25 cellular contexts compared by ENCODE assay signal in the genomic region with DNA sequence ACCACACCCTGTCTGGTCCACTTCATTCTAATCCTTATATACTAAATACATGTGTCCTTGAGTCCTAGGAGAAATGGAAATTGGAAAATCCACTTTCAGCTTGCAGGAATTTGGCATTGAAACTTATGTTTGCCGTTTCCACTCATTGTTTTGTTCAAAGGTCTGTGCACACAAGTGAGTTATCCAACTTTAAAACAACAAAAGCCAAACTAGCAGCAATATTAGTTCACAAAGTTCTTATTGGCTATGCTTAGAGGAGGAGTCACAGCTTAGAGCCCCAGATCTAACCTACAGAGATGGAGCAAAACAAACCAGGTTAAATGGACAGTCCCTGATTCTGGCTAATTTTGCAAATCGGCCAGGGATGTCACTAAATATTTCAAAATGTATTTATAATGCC. TPM values are rescaled to one million over a fixed set of nuclear protein-coding genes. Genes with fewer than 3 reads are reported as not detected.
DNase-seq lines count a peak whose midpoint lies in the region; ATAC-seq, FAIRE-seq and TF ChIP-seq lines count a peak whose summit lies in the region.
"Had no signal": no experiment of that assay in that cellular context is flagged by ENCODE, and none has a peak within 500 bp of the region (broad histone marks: within the 10 kb centered on the region; RNA-seq: fewer than 3 reads in every experiment).

No MANE protein-coding gene starts in this region.

- no peak for FAIRE-seq in HepG2 (lab: Jason Lieb, UNC)
- FAIRE-seq: A549, GM12878, HTR-8/SVneo had no signal

- H2AFZ ChIP-seq in HepG2 (ENCODE audit: low read length): no peak overlapping the region

- H3K4me2 ChIP-seq in HepG2 (ENCODE audit: low read depth, low read length): no peak overlapping the region
- H3K4me2 ChIP-seq: A549 had no signal

- H3K4me1 Mint-ChIP-seq in activated T-cell treated with anti-CD3 and anti-CD28 coated beads, Interleukin-2, amount 50 U/mL, for 24 hours (ENCODE audit: low read depth): peaks cover 3% of the 10 kb centered on the region
- H3K4me1 Mint-ChIP-seq in activated T-cell treated with anti-CD3 and anti-CD28 coated beads, Interleukin-2, amount 50 U/mL, for 4 hours (ENCODE audit: low read depth): peaks cover 5% of the 10 kb centered on the region
- peaks cover 21% of the 10 kb centered on the region for H3K4me1 Mint-ChIP-seq in CD4-positive, alpha-beta T cell (ENCODE audit: low read depth)
- H3K4me1 Mint-ChIP-seq in endodermal cell: peaks cover 11% of the 10 kb centered on the region
- H3K4me1 Mint-ChIP-seq: IgD-negative memory B cell had no signal

- in situ Hi-C loops in HepG2 (cut with HindIII; ENCODE audit: extremely low pct_ligation_motif_present, low pct_unique_long_range_greater_than_20kb): no loop called here

- no peaks in the 10 kb centered on the region for H4K20me1 ChIP-seq in HepG2 (ENCODE audit: insufficient read depth, low read length)

- H3K36me3 Mint-ChIP-seq in activated T-cell treated with anti-CD3 and anti-CD28 coated beads, Interleukin-2, amount 50 U/mL, for 24 hours (ENCODE audit: low read depth): peaks cover 92% of the 10 kb centered on the region
- peaks cover 22% of the 10 kb centered on the region for H3K36me3 Mint-ChIP-seq in activated T-cell treated with anti-CD3 and anti-CD28 coated beads, Interleukin-2, amount 50 U/mL, for 4 hours (ENCODE audit: insufficient read depth)
- peaks cover 98% of the 10 kb centered on the region for H3K36me3 Mint-ChIP-seq in CD4-positive, alpha-beta T cell (ENCODE audit: low read depth)
- H3K36me3 Mint-ChIP-seq in endodermal cell (ENCODE audit: low read depth): peaks cover 9% of the 10 kb centered on the region
- H3K36me3 Mint-ChIP-seq: IgD-negative memory B cell had no signal

- H3K4me1 ChIP-seq in endodermal cell (ENCODE audit: control insufficient read depth, insufficient read depth, low read length): no peaks in the 10 kb centered on the region
- no peaks in the 10 kb centered on the region for H3K4me1 ChIP-seq in HepG2 (ENCODE audit: insufficient read depth, low read length)
- H3K4me1 ChIP-seq: A549 had no signal

- no peak for ATAC-seq in activated T-cell treated with anti-CD3 and anti-CD28 coated beads, Interleukin-2, amount 50 U/mL, for 4 hours
- ATAC-seq in CD4-positive, alpha-beta T cell (ENCODE audit: poor library complexity): no peak
- peak; percentile 28; the same call in 2 of the 3 replicates for ATAC-seq in HepG2
- ATAC-seq in GM19463 (IDR thresholded peaks at IDR 0.05; ENCODE audit: unreplicated experiment): no peak
- ATAC-seq: A549, GM12878, HCT116 had no signal

- no peak for TF ChIP-seq CTCF in CD4-positive, alpha-beta T cell (IDR thresholded peaks at IDR 0.05)
- TF ChIP-seq CTCF in endodermal cell (conservative IDR thresholded peaks at IDR 0.05): no peak
- TF ChIP-seq CTCF in HepG2 (CRISPR knock-in tag; IDR thresholded peaks at IDR 0.05): no peak

- no peak overlapping the region for H3K27ac ChIP-seq in CD4-positive, alpha-beta T cell (ENCODE audit: low read depth, low read length)
- no peak overlapping the region for H3K27ac ChIP-seq in endodermal cell (ENCODE audit: low read depth, low read length)
- H3K27ac ChIP-seq in HepG2 (ENCODE audit: extremely low read length, insufficient read depth, low read length): no peak overlapping the region
- H3K27ac ChIP-seq: 22Rv1, A549, C4-2B, HL-60 had no signal

- TF ChIP-seq POLR2A in HepG2 (IDR thresholded peaks at IDR 0.05; ENCODE audit: insufficient read depth in 1 of 2, low read depth in 2 of 2, low read length in 2 of 2): no peak

- no peaks in the 10 kb centered on the region for H3K27me3 ChIP-seq in CD4-positive, alpha-beta T cell (ENCODE audit: control insufficient read depth, insufficient read depth, low read length)
- peaks cover 11% of the 10 kb centered on the region for H3K27me3 ChIP-seq in endodermal cell (ENCODE audit: control insufficient read depth, insufficient read depth, low read length, poor library complexity, severe bottlenecking)
- no peaks in the 10 kb centered on the region for H3K27me3 ChIP-seq in HepG2 (ENCODE audit: control insufficient read depth in 1 of 2, insufficient read depth in 2 of 2, low read length in 2 of 2)

- no peak overlapping the region for H3K4me3 ChIP-seq in endodermal cell (ENCODE audit: low read length)
- no peak overlapping the region for H3K4me3 ChIP-seq in HepG2 (replicated peaks in 1 of 3; ENCODE audit: insufficient read depth in 1 of 3, low read depth in 2 of 3, low read length in 3 of 3)
- H3K4me3 ChIP-seq: A549, GM12878 had no signal

- DNase-seq in activated T-cell treated with anti-CD3 and anti-CD28 coated beads, Interleukin-2, amount 50 U/mL, for 24 hours: no peak
- no peak for DNase-seq in activated T-cell treated with anti-CD3 and anti-CD28 coated beads, Interleukin-2, amount 50 U/mL, for 4 hours
- no peak for DNase-seq in CD4-positive, alpha-beta T cell
- peak; percentile 5 for DNase-seq in endodermal cell
- DNase-seq in HepG2 (ENCODE audit: low spot score): peak; percentile 14
- no peak for DNase-seq in HT-29 (ENCODE audit: low spot score)
- DNase-seq: AML-193; CD8-positive, alpha-beta memory T cell; COR-L47; DMS 273 treated with DMSO at 0.1 percent for 48 hours; DMS53; DND-41; EL; GOT3; H7; HFFc6 had no signal

- peak overlapping the region; percentile 22 for H3K27ac Mint-ChIP-seq in activated T-cell treated with anti-CD3 and anti-CD28 coated beads, Interleukin-2, amount 50 U/mL, for 24 hours
- peak overlapping the region; percentile 55 for H3K27ac Mint-ChIP-seq in CD4-positive, alpha-beta T cell
- no peak overlapping the region for H3K27ac Mint-ChIP-seq in endodermal cell
- H3K27ac Mint-ChIP-seq: HFFc6, IgD-negative memory B cell had no signal

- POLR2A ChIA-PET in CD4-positive, alpha-beta T cell (lab: Charles Lee): no interaction called here
- POLR2A ChIA-PET in HepG2 (lab: Yijun Ruan, JAX): no interaction called here

- intact Hi-C loops in CD4-positive, alpha-beta T cell (cut with DNase I, micrococcal nuclease): no loop called here
- intact Hi-C loops in HepG2 (cut with micrococcal nuclease; ENCODE audit: unreplicated experiment): no loop called here

- no peaks in the 10 kb centered on the region for H3K27me3 Mint-ChIP-seq in activated T-cell treated with anti-CD3 and anti-CD28 coated beads, Interleukin-2, amount 50 U/mL, for 24 hours
- H3K27me3 Mint-ChIP-seq in activated T-cell treated with anti-CD3 and anti-CD28 coated beads, Interleukin-2, amount 50 U/mL, for 4 hours (ENCODE audit: low read depth): no peaks in the 10 kb centered on the region
- H3K27me3 Mint-ChIP-seq in CD4-positive, alpha-beta T cell: no peaks in the 10 kb centered on the region
- H3K27me3 Mint-ChIP-seq in endodermal cell (ENCODE audit: insufficient read depth): peaks cover 9% of the 10 kb centered on the region
- H3K27me3 Mint-ChIP-seq: CD8-positive, alpha-beta memory T cell; IgD-negative memory B cell had no signal

- WGBS in endodermal cell (ENCODE audit: insufficient coverage in 1 of 2, insufficient read length in 1 of 2), 2 experiments: 98% methylated on average over 2 of the region's 2 CpGs; no CpG with 5 or more reads in 1 of the 2 experiments
- WGBS in HepG2 (ENCODE audit: low lambda C conversion rate): 86% methylated on average over 2 of the region's 2 CpGs

- H3K9me3 ChIP-seq in CD4-positive, alpha-beta T cell (ENCODE audit: control insufficient read depth, low read length): no peaks in the 10 kb centered on the region
- H3K9me3 ChIP-seq in endodermal cell (ENCODE audit: control insufficient read depth, low read length) (no peaks in the 10 kb centered on the region), HepG2 (ENCODE audit: low read length) (no peaks in the 10 kb centered on the region)
- H3K9me3 ChIP-seq: A549 had no signal

- CTCF ChIA-PET in CD4-positive, alpha-beta T cell (lab: Charles Lee): interaction anchor here (0.5 to 1.5 kb wide), 3 partner anchors 21 to 320 kb away, joined by 3 read pairs; no protein-coding TSS in a partner anchor
- CTCF ChIA-PET in HepG2 (lab: Yijun Ruan, JAX; ENCODE audit: low intra/inter-chr PET ratio, low total read pairs): no interaction called here

- H3K9ac ChIP-seq in endodermal cell (ENCODE audit: extremely low read depth, low read length, poor library complexity, severe bottlenecking) (no peak overlapping the region), HepG2 (ENCODE audit: insufficient read depth, low read depth, low read length) (no peak overlapping the region)

- H3K79me2 ChIP-seq in HepG2 (ENCODE audit: insufficient read depth, low read length): no peaks in the 10 kb centered on the region

- H3K4me3 Mint-ChIP-seq in activated T-cell treated with anti-CD3 and anti-CD28 coated beads, Interleukin-2, amount 50 U/mL, for 24 hours: no peak overlapping the region
- H3K4me3 Mint-ChIP-seq in activated T-cell treated with anti-CD3 and anti-CD28 coated beads, Interleukin-2, amount 50 U/mL, for 4 hours: no peak overlapping the region
- H3K4me3 Mint-ChIP-seq in CD4-positive, alpha-beta T cell: no peak overlapping the region
- no peak overlapping the region for H3K4me3 Mint-ChIP-seq in endodermal cell
- H3K4me3 Mint-ChIP-seq: CD8-positive, alpha-beta memory T cell; HFFc6; IgD-negative memory B cell had no signal

- TF ChIP-seq RAD21 in HepG2 (CRISPR knock-in tag; IDR thresholded peaks at IDR 0.05): no peak

- H3K36me3 ChIP-seq in endodermal cell (ENCODE audit: control insufficient read depth, insufficient read depth, low read length) (peaks cover 5% of the 10 kb centered on the region), HepG2 (replicated peaks in 1 of 2; ENCODE audit: control insufficient read depth in 1 of 2, insufficient read depth in 2 of 2, low read length in 2 of 2) (peaks cover 25 to 70% of the 10 kb centered on the region in 2 experiments)

- H3K9me3 Mint-ChIP-seq in activated T-cell treated with anti-CD3 and anti-CD28 coated beads, Interleukin-2, amount 50 U/mL, for 24 hours: no peaks in the 10 kb centered on the region
- no peaks in the 10 kb centered on the region for H3K9me3 Mint-ChIP-seq in activated T-cell treated with anti-CD3 and anti-CD28 coated beads, Interleukin-2, amount 50 U/mL, for 4 hours
- no peaks in the 10 kb centered on the region for H3K9me3 Mint-ChIP-seq in CD4-positive, alpha-beta T cell
- no peaks in the 10 kb centered on the region for H3K9me3 Mint-ChIP-seq in endodermal cell
- H3K9me3 Mint-ChIP-seq: CD8-positive, alpha-beta memory T cell; HFFc6; IgD-negative memory B cell had no signal

- TF ChIP-seq EP300 in HepG2 (IDR thresholded peaks at IDR 0.05; ENCODE audit: low read depth in 2 of 2, low read length in 2 of 2) (no peak), HepG2 (CRISPR knock-in tag; IDR thresholded peaks at IDR 0.05; ENCODE audit: borderline replicate concordance) (no peak)

- no TSS peak for BruUV-seq in HepG2 (replicated peaks; lab: Mats Ljungman, UMichigan)

RNA-seq across cellular contexts. Expression of a gene that starts 44.6 kb away (rescaled TPM):
- under 1 TPM; 0.20 to 0.45 (median 0.33) TPM for total RNA-seq in activated T-cell treated with anti-CD3 and anti-CD28 coated beads, Interleukin-2, amount 50 U/mL, for 4 hours
- under 1 TPM; 0.36 to 0.50 TPM for total RNA-seq in CD4-positive, alpha-beta T cell
- total RNA-seq in endodermal cell (1 to 10 TPM; 1.5 to 2.2 TPM), HepG2 (2016; rRNA removed; fragmentation: Illumina TruSeq; extraction: Trizol) (not detected in 2 replicates)
- polyA plus RNA-seq in endodermal cell (2013, experiment 1 of 2): 4.6 TPM
- polyA plus RNA-seq in endodermal cell (2013, experiment 2 of 2): 3.9 TPM
- total RNA-seq in HepG2 (2016; cell fraction: cytosol; rRNA removed; fragmentation: Illumina TruSeq; extraction: Trizol; ENCODE audit: low read depth): not detected in 2 replicates
- not detected in 2 replicates for total RNA-seq in HepG2 (2016; cell fraction: insoluble cytoplasmic fraction; rRNA removed; fragmentation: Illumina TruSeq; extraction: Trizol)
- not detected in 2 replicates for total RNA-seq in HepG2 (2016; cell fraction: membrane; rRNA removed; fragmentation: Illumina TruSeq; extraction: Trizol)
- total RNA-seq in HepG2 (2016; cell fraction: nucleus; rRNA removed; fragmentation: Illumina TruSeq; extraction: Trizol): not detected in 2 replicates
- not detected in 2 replicates for polyA plus RNA-seq in HepG2 (2011; rRNA removed)
- polyA plus RNA-seq in HepG2 (2011; cell fraction: cytosol; rRNA removed): not detected in 2 replicates
- 0.03 TPM in 2 replicates for polyA plus RNA-seq in HepG2 (2011; cell fraction: nucleus; rRNA removed)
- not detected in 2 replicates for polyA plus RNA-seq in HepG2 (2012)
- not detected in 2 replicates for polyA plus RNA-seq in HepG2 (2016; cell fraction: cytosol; fragmentation: Illumina TruSeq; extraction: Trizol; ENCODE audit: low read depth)
- polyA plus RNA-seq in HepG2 (2016; cell fraction: insoluble cytoplasmic fraction; fragmentation: Illumina TruSeq; extraction: Trizol; ENCODE audit: low read depth): not detected in 2 replicates
- not detected in 2 replicates for polyA plus RNA-seq in HepG2 (2016; cell fraction: membrane; fragmentation: Illumina TruSeq; extraction: Trizol; ENCODE audit: low read depth)
- not detected in 2 replicates for polyA plus RNA-seq in HepG2 (2016; cell fraction: nucleus; fragmentation: Illumina TruSeq; extraction: Trizol; ENCODE audit: insufficient read depth, low read depth)
- polyA minus RNA-seq in HepG2 (2011; rRNA and poly(A)+ RNA removed; ENCODE audit: low replicate concordance): 0.75 TPM in 1 of 2 replicates, not detected in the other
- not detected in 2 replicates for polyA minus RNA-seq in HepG2 (2011; cell fraction: cytosol; rRNA and poly(A)+ RNA removed)
- not detected in 2 replicates for polyA minus RNA-seq in HepG2 (2011; cell fraction: nucleus; rRNA and poly(A)+ RNA removed)
- 13.9 and 18.1 TPM in 2 replicates for total RNA-seq in HT-29 (2014; rRNA removed; shearing (Covaris generic))

Comparison
In these comparisons a context has a peak if more than half of its experiments do, and no peak if none do; other contexts are left out.
1. DNase-seq: peak in endodermal cell (single experiment) and HepG2 (single experiment); none in activated T-cell treated with anti-CD3 and anti-CD28 coated beads, Interleukin-2, amount 50 U/mL, for 24 hours (single experiment), activated T-cell treated with anti-CD3 and anti-CD28 coated beads, Interleukin-2, amount 50 U/mL, for 4 hours (single experiment), CD4-positive, alpha-beta T cell (0 of 10) and HT-29 (single experiment).